Comparison of ENCODE assay signal across 31 cellular contexts in the genomic region with DNA sequence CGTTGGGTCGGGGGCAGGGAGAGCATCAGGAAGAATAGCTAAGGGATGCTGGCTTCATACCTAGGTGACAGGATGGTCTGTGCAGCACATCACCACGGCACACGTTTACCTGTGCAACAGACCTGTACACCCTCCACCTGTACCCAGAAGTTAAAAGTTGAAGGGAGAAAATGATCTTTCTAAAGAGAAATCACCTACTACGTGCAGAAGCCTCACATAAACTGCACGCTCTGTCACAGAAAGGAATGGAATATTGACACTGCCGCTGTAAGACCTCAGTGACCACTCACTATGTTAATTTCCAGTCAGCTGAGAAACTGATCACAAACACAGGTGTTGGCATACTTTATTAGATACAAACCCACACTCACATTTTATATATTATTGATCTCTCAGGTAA. TPM values are rescaled to one million over a fixed set of nuclear protein-coding genes. Genes with fewer than 3 reads are reported as not detected.
"Had no signal": no experiment of that assay in that cellular context is flagged by ENCODE, and none has a peak within 500 bp of the region (broad histone marks: within the 10 kb centered on the region; RNA-seq: fewer than 3 reads in every experiment).

No MANE protein-coding gene starts in this region.

- H3K4me3 Mint-ChIP-seq: activated B cell treated with CpG ODN at 0.5 μM for 24 hours; activated CD8-positive, alpha-beta T cell treated with anti-CD3 and anti-CD28 coated beads for 36 hours; activated naive CD8-positive, alpha-beta T cell; activated T-cell treated with anti-CD3 and anti-CD28 coated beads, Interleukin-2, amount 50 U/mL, for 4 hours; activated T-helper 17 cell treated with anti-CD3 and anti-CD28 coated beads, Interleukin-2, amount 50 U/mL, for 72 hours; central memory CD8-positive, alpha-beta T cell; dendritic cell treated with granulocyte-macrophage colony-stimulating factor and Interleukin-4, amounts not matched to agents 40 ng/mL and 50 ng/mL, for 4 days; endodermal cell; T-helper 1 cell treated with Interleukin-12 subunit alpha and Interleukin-12 subunit beta and Interleukin-4 antibody, amounts not matched to agents 30 μg/mL and 1 μg/mL, for 36 hours; T-helper 2 cell treated with Interferon-gamma antibody and Interleukin-4, amounts not matched to agents 5 μg/mL and 100 μg/mL, for 36 hours had no signal

- H3K9me3 ChIP-seq: gastrocnemius medialis, heart left ventricle had no signal

- DNase-seq: activated B cell treated with CpG ODN at 0.5 μM for 24 hours; activated CD4-positive, alpha-beta T cell treated with anti-CD3 and anti-CD28 coated beads for 48 hours; activated CD4-positive, alpha-beta T cell treated with anti-CD3 and anti-CD28 coated beads, Interleukin-2, amount 50 U/mL, for 1 hour; activated CD4-positive, alpha-beta T cell treated with anti-CD3 and anti-CD28 coated beads, Interleukin-2, amount 50 U/mL, for 48 hours; activated CD8-positive, alpha-beta memory T cell treated with anti-CD3 and anti-CD28 coated beads for 24 hours; activated CD8-positive, alpha-beta T cell treated with anti-CD3 and anti-CD28 coated beads for 36 hours; activated effector memory CD4-positive, alpha-beta T cell treated with Interleukin-2 at 50 U/mL for 16 hours; activated gamma-delta T cell treated with Interleukin-2 at 50 U/mL for 16 hours; activated naive CD4-positive, alpha-beta T cell treated with anti-CD3 and anti-CD28 coated beads, Interleukin-2, amount 50 U/mL, for 16 hours; activated naive CD4-positive, alpha-beta T cell treated with Interleukin-2 at 50 U/mL for 16 hours; activated T-cell treated with anti-CD3 and anti-CD28 coated beads, Interleukin-2, amount 50 U/mL, for 4 hours; amniotic stem cell; brain microvascular endothelial cell; dorsolateral prefrontal cortex; effector memory CD4-positive, alpha-beta T cell; endodermal cell; foreskin keratinocyte; gastrocnemius medialis; glutamatergic neuron; heart left ventricle; T1000; WERI-Rb-1 had no signal

- H3K27ac ChIP-seq: brain microvascular endothelial cell, coronary artery, foreskin keratinocyte, WERI-Rb-1 had no signal

- H3K27me3 Mint-ChIP-seq: activated B cell treated with CpG ODN at 0.5 μM for 24 hours; activated CD8-positive, alpha-beta T cell treated with anti-CD3 and anti-CD28 coated beads for 36 hours; activated naive CD8-positive, alpha-beta T cell; activated T-helper 17 cell treated with anti-CD3 and anti-CD28 coated beads, Interleukin-2, amount 50 U/mL, for 72 hours; central memory CD8-positive, alpha-beta T cell had no signal

- ATAC-seq: activated CD4-positive, CD25-positive, alpha-beta regulatory T cell treated with anti-CD3 and anti-CD28 coated beads, Interleukin-2, amount 50 U/mL, for 24 hours; activated CD8-positive, alpha-beta T cell treated with anti-CD3 and anti-CD28 coated beads for 36 hours; activated T-cell treated with anti-CD3 and anti-CD28 coated beads, Interleukin-2, amount 50 U/mL, for 4 hours; activated T-helper 17 cell treated with anti-CD3 and anti-CD28 coated beads, Interleukin-2, amount 50 U/mL, for 72 hours; esophagus mucosa; foreskin keratinocyte; gastrocnemius medialis; heart left ventricle had no signal

- H3K27ac Mint-ChIP-seq: activated B cell treated with CpG ODN at 0.5 μM for 24 hours; activated CD8-positive, alpha-beta T cell treated with anti-CD3 and anti-CD28 coated beads for 36 hours; activated naive CD8-positive, alpha-beta T cell; activated T-helper 17 cell treated with anti-CD3 and anti-CD28 coated beads, Interleukin-2, amount 50 U/mL, for 72 hours; dendritic cell treated with granulocyte-macrophage colony-stimulating factor and Interleukin-4, amounts not matched to agents 40 ng/mL and 50 ng/mL, for 4 days; endodermal cell; T-helper 1 cell treated with Interleukin-12 subunit alpha and Interleukin-12 subunit beta and Interleukin-4 antibody, amounts not matched to agents 30 μg/mL and 1 μg/mL, for 36 hours; T-helper 2 cell treated with Interferon-gamma antibody and Interleukin-4, amounts not matched to agents 5 μg/mL and 100 μg/mL, for 36 hours had no signal

- H3K4me1 Mint-ChIP-seq: activated B cell treated with CpG ODN at 0.5 μM for 24 hours; activated T-helper 17 cell treated with anti-CD3 and anti-CD28 coated beads, Interleukin-2, amount 50 U/mL, for 72 hours; endodermal cell had no signal

- H3K27me3 ChIP-seq: brain microvascular endothelial cell, dorsolateral prefrontal cortex, foreskin keratinocyte, gastrocnemius medialis, heart left ventricle had no signal

- H3K9me3 Mint-ChIP-seq: activated B cell treated with CpG ODN at 0.5 μM for 24 hours; activated CD8-positive, alpha-beta T cell treated with anti-CD3 and anti-CD28 coated beads for 36 hours; activated T-cell treated with anti-CD3 and anti-CD28 coated beads, Interleukin-2, amount 50 U/mL, for 4 hours; activated T-helper 17 cell treated with anti-CD3 and anti-CD28 coated beads, Interleukin-2, amount 50 U/mL, for 72 hours; central memory CD8-positive, alpha-beta T cell; dendritic cell treated with granulocyte-macrophage colony-stimulating factor and Interleukin-4, amounts not matched to agents 40 ng/mL and 50 ng/mL, for 4 days; endodermal cell; T-helper 1 cell treated with Interleukin-12 subunit alpha and Interleukin-12 subunit beta and Interleukin-4 antibody, amounts not matched to agents 30 μg/mL and 1 μg/mL, for 36 hours; T-helper 2 cell treated with Interferon-gamma antibody and Interleukin-4, amounts not matched to agents 5 μg/mL and 100 μg/mL, for 36 hours had no signal

RNA-seq across cellular contexts. Expression of gene GRTP1, which starts 40.1 kb away (rescaled TPM):
- total RNA-seq: activated B cell treated with CpG ODN at 0.5 μM for 24 hours; activated CD8-positive, alpha-beta T cell treated with anti-CD3 and anti-CD28 coated beads for 36 hours had no signal
